Comparison of ENCODE assay signal across 8 cellular contexts in the genomic region with DNA sequence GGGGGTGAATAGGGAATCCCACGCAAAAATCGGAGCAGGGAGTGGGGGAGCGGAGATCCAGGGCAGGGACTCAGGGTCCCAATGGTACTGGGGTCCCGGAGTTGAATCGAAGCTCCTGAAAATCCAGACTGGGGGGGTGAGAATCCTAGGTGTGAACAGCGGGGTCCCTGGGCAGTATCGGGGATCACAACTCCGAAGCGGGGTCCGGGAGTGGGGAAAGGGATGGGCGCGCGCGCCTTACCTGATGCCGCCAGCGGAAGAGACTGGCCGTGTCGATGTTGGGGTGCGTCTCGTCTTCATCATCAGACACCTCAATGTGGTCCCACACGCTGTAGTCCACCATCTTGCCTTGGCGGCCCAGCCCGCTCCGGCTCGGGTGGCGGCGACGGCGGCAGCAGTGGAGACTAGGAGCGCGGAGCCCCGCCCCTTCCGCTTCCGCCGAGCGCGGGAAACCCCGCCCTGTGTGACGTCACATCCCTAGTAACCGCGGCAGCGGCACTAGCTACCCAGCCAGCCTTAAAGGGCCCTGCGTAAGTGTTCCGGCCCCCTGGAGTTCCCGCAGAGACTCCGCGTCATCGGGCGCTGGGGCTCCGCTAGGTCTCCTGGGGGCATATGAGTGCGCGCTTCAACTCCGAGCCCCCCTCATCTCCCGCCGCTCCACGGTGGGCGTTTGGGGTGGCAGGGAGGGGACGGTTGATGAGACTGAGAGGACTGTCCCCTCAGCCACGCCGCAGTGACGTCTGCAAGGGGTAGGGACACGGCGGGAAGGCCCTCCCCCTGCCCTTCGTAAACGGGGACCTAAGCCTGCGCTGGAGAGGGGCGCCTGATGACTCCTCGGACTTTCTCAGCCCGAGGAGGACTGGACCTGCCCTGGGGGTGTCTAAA. TPM values are rescaled to one million over a fixed set of nuclear protein-coding genes. Genes with fewer than 3 reads are reported as not detected.
DNase-seq lines count a peak whose midpoint lies in the region; ATAC-seq and TF ChIP-seq lines count a peak whose summit lies in the region.

A gene (minus strand): TSS at position 406 of the 885 bp plus-strand sequence. CDS start 63 bp downstream, at position 343.

- POLR2A ChIA-PET in BJ (lab: Charles Lee): no interaction called here

- TF ChIP-seq CTCF in BJ (IDR thresholded peaks at IDR 0.05; ENCODE audit: insufficient read depth, low read depth, low read length) (no peak), coronary artery (IDR thresholded peaks at IDR 0.05) (no peak)

- peaks cover 38% of the 10 kb centered on the region for H3K36me3 Mint-ChIP-seq in activated CD4-positive, alpha-beta T cell treated with anti-CD3 and anti-CD28 coated beads, Interleukin-2, amount 10 ng/mL, durations not matched to agents 24 days and 14 days (ENCODE audit: low read depth)

- H3K36me3 ChIP-seq in BJ (ENCODE audit: control insufficient read depth, insufficient read depth, low read length): peaks cover 3% of the 10 kb centered on the region

- H3K4me3 ChIP-seq in BJ (ENCODE audit: low read depth, low read length) (peak within 1 kb of the TSS; percentile 90), coronary artery (peak within 1 kb of the TSS; percentile 97)

- intact Hi-C loops in activated CD4-positive, alpha-beta T cell treated with anti-CD3 and anti-CD28 coated beads, Interleukin-2, amount 10 ng/mL, durations not matched to agents 24 days and 14 days (cut with micrococcal nuclease): loop anchor here (1.0 to 5.0 kb wide), 7 partner anchors 21 to 296 kb away; a partner anchor contains a TSS

- H3K4me1 Mint-ChIP-seq in activated CD4-positive, alpha-beta T cell treated with anti-CD3 and anti-CD28 coated beads, Interleukin-2, amount 10 ng/mL, durations not matched to agents 24 days and 14 days: peaks cover 58% of the 10 kb centered on the region

- no peaks in the 10 kb centered on the region for H3K27me3 Mint-ChIP-seq in activated CD4-positive, alpha-beta T cell treated with anti-CD3 and anti-CD28 coated beads, Interleukin-2, amount 10 ng/mL, durations not matched to agents 24 days and 14 days

- no peaks in the 10 kb centered on the region for H3K9me3 Mint-ChIP-seq in activated CD4-positive, alpha-beta T cell treated with anti-CD3 and anti-CD28 coated beads, Interleukin-2, amount 10 ng/mL, durations not matched to agents 24 days and 14 days

- DNase-seq in BJ (ENCODE audit: low read depth) (peak; percentile 75), NCI-H526 treated with DMSO at 0.1 percent for 48 hours (lab: John Stamatoyannopoulos, UW) (peak; percentile 65), coronary artery (ENCODE audit: low spot score) (peak; percentile 96), left lobe of liver (ENCODE audit: low spot score) (peak; percentile 96)
- DNase-seq in activated CD4-positive, alpha-beta T cell treated with anti-CD3 and anti-CD28 coated beads, Interleukin-2, amount 10 ng/mL, durations not matched to agents 24 days and 14 days: peak; percentile 100
- peak; percentile 98 to 99 for DNase-seq in stimulated activated CD4-positive, alpha-beta T cell treated with anti-CD3 and anti-CD28 coated beads, Interleukin-2, amount 100 ng/mL, for 24 hours

- peak within 1 kb of the TSS; percentile 98 for H3K27ac Mint-ChIP-seq in activated CD4-positive, alpha-beta T cell treated with anti-CD3 and anti-CD28 coated beads, Interleukin-2, amount 10 ng/mL, durations not matched to agents 24 days and 14 days

- H3K27ac ChIP-seq in coronary artery: peak within 1 kb of the TSS; percentile 60 to 88

- CTCF ChIA-PET in BJ (lab: Yijun Ruan, JAX): interaction anchor here (0.6 to 12.9 kb wide), 20 partner anchors 12 to 395 kb away, joined by 3 to 321 read pairs (median 5); a partner anchor contains a TSS

- H3K27me3 ChIP-seq in BJ (ENCODE audit: control insufficient read depth, insufficient read depth, low read length): no peaks in the 10 kb centered on the region; the same call in 1 of the 2 replicates

- peak; percentile 91 for ATAC-seq in GM19324 (IDR thresholded peaks at IDR 0.05; ENCODE audit: low FRiP score, unreplicated experiment)
- peak; percentile 58 for ATAC-seq in HG03469 (IDR thresholded peaks at IDR 0.05; ENCODE audit: unreplicated experiment)
- ATAC-seq in left lobe of liver: peak; percentile 94

- H3K4me3 Mint-ChIP-seq in activated CD4-positive, alpha-beta T cell treated with anti-CD3 and anti-CD28 coated beads, Interleukin-2, amount 10 ng/mL, durations not matched to agents 24 days and 14 days: peak within 1 kb of the TSS; percentile 99

RNA-seq across cellular contexts. Expression of the gene that starts here (rescaled TPM):
- 361 and 429 TPM in 2 replicates for polyA plus RNA-seq in BJ (2011; rRNA removed)
- 100 and 134 TPM in 2 replicates for polyA minus RNA-seq in BJ (2011; rRNA and poly(A)+ RNA removed)
- total RNA-seq in activated CD4-positive, alpha-beta T cell treated with anti-CD3 and anti-CD28 coated beads, Interleukin-2, amount 10 ng/mL, durations not matched to agents 24 days and 14 days: 304 and 310 TPM in 2 replicates
- total RNA-seq in left lobe of liver: 49.4 TPM

Comparison
In these comparisons a context has a peak if more than half of its experiments do, and no peak if none do; other contexts are left out.
1. Peak in every context shown above with its lines: DNase-seq, ATAC-seq, H3K4me3 ChIP-seq and H3K27ac ChIP-seq.